In the genomic region with DNA sequence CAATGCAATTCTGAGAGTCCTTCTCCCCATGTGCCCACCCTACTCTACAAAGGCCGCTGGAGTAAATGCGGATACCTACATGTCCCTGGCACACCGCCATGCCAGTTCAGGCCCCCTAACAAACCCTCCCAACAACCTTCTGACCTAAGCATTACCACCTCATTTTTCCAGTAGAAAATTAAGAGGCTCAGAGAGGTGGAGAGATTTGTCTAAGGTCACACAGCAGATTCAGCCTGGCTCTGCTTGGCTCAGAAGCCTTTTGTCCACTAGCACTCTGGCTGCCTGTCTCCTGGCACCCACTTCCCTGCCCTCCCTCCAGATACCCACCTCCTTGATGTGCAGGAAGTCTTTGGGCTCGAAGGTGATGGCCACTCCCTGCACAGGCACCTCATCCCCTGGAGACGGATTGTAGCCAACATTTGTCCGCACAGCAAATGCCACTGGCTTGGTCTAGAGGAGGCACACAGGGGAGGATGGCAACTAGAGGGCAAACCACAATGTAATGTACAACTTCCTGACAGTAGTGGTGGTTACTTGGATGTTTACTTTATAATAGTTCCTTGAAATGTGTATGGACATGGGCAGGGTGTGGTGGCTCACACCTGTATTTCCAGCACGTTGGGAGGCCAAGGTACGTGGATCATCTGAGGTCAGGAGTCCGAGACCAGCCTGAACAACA, we compare ENCODE assay signal across 19 cellular contexts. TPM values are rescaled to one million over a fixed set of nuclear protein-coding genes. Genes with fewer than 3 reads are reported as not detected.
DNase-seq lines count a peak whose midpoint lies in the region; ATAC-seq, FAIRE-seq and TF ChIP-seq lines count a peak whose summit lies in the region.
"Had no signal": no experiment of that assay in that cellular context is flagged by ENCODE, and none has a peak within 500 bp of the region (broad histone marks: within the 10 kb centered on the region; RNA-seq: fewer than 3 reads in every experiment).

No MANE protein-coding gene starts in this region.

- H2AFZ ChIP-seq in K562 (ENCODE audit: low read depth, low read length) = no peak overlapping the region
- H2AFZ ChIP-seq: PC-9 had no signal

- TF ChIP-seq RAD21 in K562 (CRISPR knock-in tag; conservative IDR thresholded peaks at IDR 0.05 in 1 of 2, IDR thresholded peaks at IDR 0.05 in 1 of 2) = no peak

- BruUV-seq in K562 (replicated peaks; lab: Mats Ljungman, UMichigan) = no TSS peak

- H3K27me3 ChIP-seq in K562 (ENCODE audit: control insufficient read depth in 2 of 2, insufficient read depth in 2 of 2, low read length in 2 of 2) (no peaks in the 10 kb centered on the region), psoas muscle (ENCODE audit: insufficient read depth in 3 of 3, low read length in 2 of 3) (no peaks in the 10 kb centered on the region)

- no peak overlapping the region for H3K4me2 ChIP-seq in K562 (ENCODE audit: insufficient read depth, low read length)
- H3K4me2 ChIP-seq: PC-9 had no signal

- ATAC-seq in K562 (no peak), psoas muscle (no peak)
- ATAC-seq: Right ventricle myocardium inferior had no signal

- H3K79me2 ChIP-seq in K562 (ENCODE audit: control insufficient read depth, insufficient read depth, low read length) = no peaks in the 10 kb centered on the region

- no peak for TF ChIP-seq EP300 in K562 (IDR thresholded peaks at IDR 0.05; ENCODE audit: low read length)

- H3K36me3 ChIP-seq in K562 (ENCODE audit: control insufficient read depth, insufficient read depth, low read length) = peaks cover 52% of the 10 kb centered on the region; the same call in 2 of the 3 replicates
- H3K36me3 ChIP-seq in psoas muscle (ENCODE audit: insufficient read depth in 1 of 2, low read depth in 1 of 2) = peaks cover 3 to 86% of the 10 kb centered on the region in 2 donors

- 83% methylated on average over 9 of the region's 9 CpGs for WGBS in K562 (ENCODE audit: insufficient coverage, low coverage, missing lambda C conversion rate)
- WGBS in psoas muscle, 3 donors = 83 to 90% (median 86%) methylated on average over 9 of the region's 9 CpGs

- TF ChIP-seq POLR2A in K562 (conservative IDR thresholded peaks at IDR 0.05) = no peak

- in situ Hi-C loops in K562 (cut with MboI) = no loop called here

- H3K27ac ChIP-seq in K562 (ENCODE audit: extremely low read depth, low read depth, low read length) (no peak overlapping the region), psoas muscle (peak overlapping the region; percentile 19)
- H3K27ac ChIP-seq: PC-9, SK-N-MC had no signal

- H3K9me1 ChIP-seq in K562 (ENCODE audit: control insufficient read depth, insufficient read depth, low read length) = no peaks in the 10 kb centered on the region

- FAIRE-seq in HTR-8/SVneo (lab: Jason Lieb, UNC) = peak; percentile 52
- FAIRE-seq in K562 (lab: Jason Lieb, UNC) = no peak
- FAIRE-seq: H1 had no signal

- peaks cover 0 to 6% of the 10 kb centered on the region in 2 experiments; a peak in 1 of 5 replicates for H3K4me1 ChIP-seq in K562 (replicated peaks in 1 of 2; ENCODE audit: control insufficient read depth in 2 of 2, insufficient read depth in 2 of 2, low read length in 2 of 2)
- peaks cover 10% of the 10 kb centered on the region for H3K4me1 ChIP-seq in psoas muscle

- CTCF ChIA-PET in K562 (lab: Yijun Ruan, JAX; ENCODE audit: low intra/inter-chr PET ratio) = interaction anchor here (0.5 to 0.6 kb wide), 2 partner anchors 16 to 45 kb away, joined by 3 read pairs; no protein-coding TSS in a partner anchor

- DNase-seq in A172 (ENCODE audit: low spot score) (peak; percentile 68), HTR-8/SVneo (ENCODE audit: insufficient read length, low spot score) (no peak), K562 (ENCODE audit: extremely low read depth in 1 of 4, low spot score in 3 of 4) (no peak), psoas muscle (no peak), RPMI8226 (no peak), activated gamma-delta T cell (lab: John Stamatoyannopoulos, UW) (no peak), GM03348 (ENCODE audit: low spot score) (no peak)
- DNase-seq: GF-D8, HFFc6, IMR-90, NCI-H146, NCI-H524, PC-9 had no signal

- intact Hi-C loops in K562 (cut with micrococcal nuclease) = no loop called here
- intact Hi-C loops in psoas muscle (cut with DNase I) = no loop called here

- H3K4me3 ChIP-seq in K562 (no peak overlapping the region), psoas muscle (no peak overlapping the region)
- H3K4me3 ChIP-seq: PC-9, SK-N-MC had no signal

- H3K9ac ChIP-seq in K562 (ENCODE audit: insufficient read depth in 1 of 2, low read depth in 2 of 2, low read length in 2 of 2) = no peak overlapping the region

- TF ChIP-seq CTCF in K562 (IDR thresholded peaks at IDR 0.05 in 2 of 3, conservative IDR thresholded peaks at IDR 0.05 in 1 of 3; ENCODE audit: insufficient read depth in 2 of 3, low read depth in 1 of 3, low read length in 3 of 3) (no peak), psoas muscle (IDR thresholded peaks at IDR 0.05) (no peak)

- H3K9me3 ChIP-seq in K562 (replicated peaks; ENCODE audit: control insufficient read depth, insufficient read depth, low read depth, low read length) (no peaks in the 10 kb centered on the region), psoas muscle (no peaks in the 10 kb centered on the region)

- no peaks in the 10 kb centered on the region; the same call in 1 of the 2 replicates for H4K20me1 ChIP-seq in K562 (replicated peaks; ENCODE audit: control insufficient read depth, insufficient read depth, low read length)

- POLR2A ChIA-PET in K562 (lab: Yijun Ruan, JAX) = no interaction called here

RNA-seq across cellular contexts. Expression of a gene that starts 10.2 kb away (rescaled TPM):
- total RNA-seq in A172 (2014; rRNA removed; shearing (Covaris generic)) = 4.0 and 4.5 TPM in 2 replicates
- total RNA-seq in K562 (2011; cell fraction: chromatin; rRNA removed; ENCODE audit: low replicate concordance) = 38.1 and 87.3 TPM in 2 replicates
- 39.5 and 41.0 TPM in 2 replicates for total RNA-seq in K562 (2011; cell fraction: nucleolus; rRNA removed)
- 40.0 and 54.4 TPM in 2 replicates for total RNA-seq in K562 (2011; cell fraction: nucleoplasm; rRNA removed)
- total RNA-seq in K562 (2014; rRNA removed) (2.2 and 3.7 TPM in 2 replicates), K562 (2014; rRNA removed; fragmentation: Illumina TruSeq; extraction: Trizol) (2.6 and 3.6 TPM in 2 replicates), K562 (2015; rRNA removed; fragmentation: Illumina TruSeq; extraction: Trizol) (1.7 and 2.0 TPM in 2 replicates), K562 (2021) (6.7 and 7.4 TPM in 2 replicates), psoas muscle (100 to 1,000 TPM; 209 to 274 (median 226) TPM)
- polyA plus RNA-seq in K562 (2011; rRNA removed) (3.0 and 3.2 TPM in 2 replicates), K562 (2014; fragmentation: Illumina TruSeq; extraction: Trizol) (3.0 and 3.6 TPM in 2 replicates), K562 (2014; fragmentation: Nextera tagmentation; extraction: Ambion mirVana) (under 1 TPM; 0.08 to 0.18 TPM), K562 (2014; rRNA removed) (3.7 and 4.6 TPM in 2 replicates), psoas muscle (100 to 1,000 TPM in 2 of 3 donors, 10 to 100 TPM in 1; 88.2 to 196 (median 149) TPM)
- 1.5 and 3.4 TPM in 2 replicates for polyA plus RNA-seq in K562 (2011; cell fraction: cytosol; rRNA removed)
- 10.8 and 29.9 TPM in 2 replicates for polyA plus RNA-seq in K562 (2011; cell fraction: nucleus; rRNA removed)
- polyA plus RNA-seq in K562 (2012) = 2.1 and 2.9 TPM in 2 replicates
- 8.4 and 16.2 TPM in 2 replicates for polyA minus RNA-seq in K562 (2011; rRNA and poly(A)+ RNA removed)
- 2.5 and 5.3 TPM in 2 replicates for polyA minus RNA-seq in K562 (2011; cell fraction: cytosol; rRNA and poly(A)+ RNA removed)
- 8.2 and 16.4 TPM in 2 replicates for polyA minus RNA-seq in K562 (2011; cell fraction: nucleus; rRNA and poly(A)+ RNA removed)

RNA-seq across cellular contexts. Expression of a gene that starts 12.8 kb away (rescaled TPM):
- 2,332 and 2,918 TPM in 2 replicates for total RNA-seq in A172 (2014; rRNA removed; shearing (Covaris generic))
- 162 and 216 TPM in 2 replicates for total RNA-seq in K562 (2011; cell fraction: chromatin; rRNA removed; ENCODE audit: low replicate concordance)
- total RNA-seq in K562 (2011; cell fraction: nucleolus; rRNA removed) = 446 and 472 TPM in 2 replicates
- 512 and 741 TPM in 2 replicates for total RNA-seq in K562 (2011; cell fraction: nucleoplasm; rRNA removed)
- 3,823 and 4,254 TPM in 2 replicates for total RNA-seq in K562 (2014; rRNA removed)
- 2,411 and 3,109 TPM in 2 replicates for total RNA-seq in K562 (2014; rRNA removed; fragmentation: Illumina TruSeq; extraction: Trizol)
- total RNA-seq in K562 (2015; rRNA removed; fragmentation: Illumina TruSeq; extraction: Trizol) = 3,681 and 3,727 TPM in 2 replicates
- total RNA-seq in K562 (2021) = 2,367 and 2,508 TPM in 2 replicates
- polyA plus RNA-seq in K562 (2011; rRNA removed) = 1,550 and 2,263 TPM in 2 replicates
- polyA plus RNA-seq in K562 (2011; cell fraction: cytosol; rRNA removed) = 1,909 and 2,489 TPM in 2 replicates
- polyA plus RNA-seq in K562 (2011; cell fraction: nucleus; rRNA removed) = 662 and 945 TPM in 2 replicates
- polyA plus RNA-seq in K562 (2012) = 2,279 and 3,326 TPM in 2 replicates
- polyA plus RNA-seq in K562 (2014; fragmentation: Illumina TruSeq; extraction: Trizol) = 4,063 and 4,614 TPM in 2 replicates
- 1,000 to 10,000 TPM; 3,604 to 4,229 TPM for polyA plus RNA-seq in K562 (2014; fragmentation: Nextera tagmentation; extraction: Ambion mirVana)
- 3,808 and 3,851 TPM in 2 replicates for polyA plus RNA-seq in K562 (2014; rRNA removed)
- 920 and 1,322 TPM in 2 replicates for polyA minus RNA-seq in K562 (2011; rRNA and poly(A)+ RNA removed)
- 617 and 787 TPM in 2 replicates for polyA minus RNA-seq in K562 (2011; cell fraction: cytosol; rRNA and poly(A)+ RNA removed)
- 123 and 152 TPM in 2 replicates for polyA minus RNA-seq in K562 (2011; cell fraction: nucleus; rRNA and poly(A)+ RNA removed)
- 1,000 to 10,000 TPM; 1,146 to 1,520 (median 1,371) TPM for total RNA-seq in psoas muscle
- 1,000 to 10,000 TPM; 2,244 to 3,039 (median 2,565) TPM for polyA plus RNA-seq in psoas muscle

RNA-seq across cellular contexts. Expression of a gene that starts 21.3 kb away (rescaled TPM):
- not detected in 2 replicates for total RNA-seq in A172 (2014; rRNA removed; shearing (Covaris generic))
- total RNA-seq in K562 (2011; cell fraction: chromatin; rRNA removed; ENCODE audit: low replicate concordance) = 0.16 TPM in 1 of 2 replicates, not detected in the other
- total RNA-seq in K562 (2011; cell fraction: nucleolus; rRNA removed) = not detected in 2 replicates
- total RNA-seq in K562 (2011; cell fraction: nucleoplasm; rRNA removed) = not detected in 2 replicates
- not detected in 2 replicates for total RNA-seq in K562 (2014; rRNA removed)
- not detected in 2 replicates for total RNA-seq in K562 (2014; rRNA removed; fragmentation: Illumina TruSeq; extraction: Trizol)
- not detected in 2 replicates for total RNA-seq in K562 (2015; rRNA removed; fragmentation: Illumina TruSeq; extraction: Trizol)
- total RNA-seq in K562 (2021) = not detected in 2 replicates
- polyA plus RNA-seq in K562 (2011; rRNA removed) = not detected in 2 replicates
- polyA plus RNA-seq in K562 (2011; cell fraction: cytosol; rRNA removed) = not detected in 2 replicates
- polyA plus RNA-seq in K562 (2011; cell fraction: nucleus; rRNA removed) = not detected in 2 replicates
- not detected in 2 replicates for polyA plus RNA-seq in K562 (2012)
- not detected in 2 replicates for polyA plus RNA-seq in K562 (2014; fragmentation: Illumina TruSeq; extraction: Trizol)
- not detected for polyA plus RNA-seq in K562 (2014; fragmentation: Nextera tagmentation; extraction: Ambion mirVana)
- not detected in 2 replicates for polyA plus RNA-seq in K562 (2014; rRNA removed)
- not detected in 2 replicates for polyA minus RNA-seq in K562 (2011; rRNA and poly(A)+ RNA removed)
- polyA minus RNA-seq in K562 (2011; cell fraction: cytosol; rRNA and poly(A)+ RNA removed) = not detected in 2 replicates
- not detected in 2 replicates for polyA minus RNA-seq in K562 (2011; cell fraction: nucleus; rRNA and poly(A)+ RNA removed)
- 1 to 10 TPM in 1 of 4 donors, under 1 TPM in 2, not detected in 1; 0.15 to 1.0 (median 0.15) TPM for total RNA-seq in psoas muscle
- polyA plus RNA-seq in psoas muscle = not detected
- total RNA-seq: Daoy, H1, HFFc6, IMR-90, LHCN-M2, PC-9, Right ventricle myocardium inferior had no signal
- polyA plus RNA-seq: CD14-positive monocyte, H1, IMR-90 had no signal

RNA-seq across cellular contexts. Expression of a gene that starts 35.9 kb away (rescaled TPM):
- total RNA-seq in A172 (2014; rRNA removed; shearing (Covaris generic)) = 0.64 and 2.1 TPM in 2 replicates
- total RNA-seq in K562 (2011; cell fraction: chromatin; rRNA removed; ENCODE audit: low replicate concordance) = not detected in 2 replicates
- not detected in 2 replicates for total RNA-seq in K562 (2011; cell fraction: nucleolus; rRNA removed)
- not detected in 2 replicates for total RNA-seq in K562 (2011; cell fraction: nucleoplasm; rRNA removed)
- total RNA-seq in K562 (2014; rRNA removed) (not detected in 2 replicates), K562 (2014; rRNA removed; fragmentation: Illumina TruSeq; extraction: Trizol) (not detected in 2 replicates), K562 (2015; rRNA removed; fragmentation: Illumina TruSeq; extraction: Trizol) (not detected in 2 replicates), K562 (2021) (not detected in 2 replicates), psoas muscle (1 to 10 TPM; 2.3 to 9.2 (median 2.7) TPM)
- polyA plus RNA-seq in K562 (2011; rRNA removed) (0.11 TPM in 1 of 2 replicates, not detected in the other), K562 (2014; fragmentation: Illumina TruSeq; extraction: Trizol) (not detected in 2 replicates), K562 (2014; fragmentation: Nextera tagmentation; extraction: Ambion mirVana) (not detected), K562 (2014; rRNA removed) (not detected in 2 replicates), psoas muscle (1 to 10 TPM; 2.7 to 3.9 (median 3.3) TPM)
- polyA plus RNA-seq in K562 (2011; cell fraction: cytosol; rRNA removed) = not detected in 2 replicates
- polyA plus RNA-seq in K562 (2011; cell fraction: nucleus; rRNA removed) = 0.21 and 0.29 TPM in 2 replicates
- 0.01 and 0.03 TPM in 2 replicates for polyA plus RNA-seq in K562 (2012)
- not detected in 2 replicates for polyA minus RNA-seq in K562 (2011; rRNA and poly(A)+ RNA removed)
- not detected in 2 replicates for polyA minus RNA-seq in K562 (2011; cell fraction: cytosol; rRNA and poly(A)+ RNA removed)
- not detected in 2 replicates for polyA minus RNA-seq in K562 (2011; cell fraction: nucleus; rRNA and poly(A)+ RNA removed)
- polyA plus RNA-seq: CD14-positive monocyte had no signal

RNA-seq across cellular contexts. Expression of a gene that starts 38.5 kb away (rescaled TPM):
- total RNA-seq in A172 (2014; rRNA removed; shearing (Covaris generic)) = 0.12 TPM in 1 of 2 replicates, not detected in the other
- not detected in 2 replicates for total RNA-seq in K562 (2011; cell fraction: chromatin; rRNA removed; ENCODE audit: low replicate concordance)
- total RNA-seq in K562 (2011; cell fraction: nucleolus; rRNA removed) = not detected in 2 replicates
- total RNA-seq in K562 (2011; cell fraction: nucleoplasm; rRNA removed) = not detected in 2 replicates
- total RNA-seq in K562 (2014; rRNA removed) (not detected in 2 replicates), K562 (2014; rRNA removed; fragmentation: Illumina TruSeq; extraction: Trizol) (not detected in 2 replicates), K562 (2015; rRNA removed; fragmentation: Illumina TruSeq; extraction: Trizol) (not detected in 2 replicates), K562 (2021) (not detected in 2 replicates), psoas muscle (1 to 10 TPM in 1 of 4 donors, under 1 TPM in 2, not detected in 1; 0.07 to 1.2 (median 0.38) TPM)
- polyA plus RNA-seq in K562 (2011; rRNA removed) (not detected in 2 replicates), K562 (2014; fragmentation: Illumina TruSeq; extraction: Trizol) (not detected in 2 replicates), K562 (2014; fragmentation: Nextera tagmentation; extraction: Ambion mirVana) (not detected), K562 (2014; rRNA removed) (not detected in 2 replicates), psoas muscle (under 1 TPM; 0.13 to 0.35 (median 0.29) TPM)
- polyA plus RNA-seq in K562 (2011; cell fraction: cytosol; rRNA removed) = not detected in 2 replicates
- polyA plus RNA-seq in K562 (2011; cell fraction: nucleus; rRNA removed) = not detected in 2 replicates
- not detected in 2 replicates for polyA plus RNA-seq in K562 (2012)
- polyA minus RNA-seq in K562 (2011; rRNA and poly(A)+ RNA removed) = not detected in 2 replicates
- polyA minus RNA-seq in K562 (2011; cell fraction: cytosol; rRNA and poly(A)+ RNA removed) = not detected in 2 replicates
- polyA minus RNA-seq in K562 (2011; cell fraction: nucleus; rRNA and poly(A)+ RNA removed) = not detected in 2 replicates
- total RNA-seq: HFFc6, IMR-90 had no signal
- polyA plus RNA-seq: CD14-positive monocyte had no signal
